In the genomic region with DNA sequence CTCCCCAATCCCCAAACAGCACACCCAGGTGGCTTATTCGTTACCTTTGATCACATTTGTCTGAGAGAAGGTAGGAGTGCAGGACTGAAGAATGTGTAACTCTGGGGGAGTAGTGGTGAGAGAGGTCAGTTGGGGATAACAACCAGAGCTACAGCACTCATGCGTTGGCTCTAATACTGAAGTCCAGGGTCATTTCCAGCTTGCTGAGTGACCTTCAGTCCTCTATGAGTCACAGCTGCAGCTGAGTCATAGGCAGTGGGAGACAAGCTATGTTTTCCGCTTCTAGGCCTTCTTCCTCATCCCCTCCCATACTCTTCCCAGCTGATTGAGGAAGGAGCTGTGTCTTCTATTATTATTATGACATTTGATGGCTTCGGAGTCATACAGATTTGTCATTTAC, we compare ENCODE assay signal across 2 cellular contexts.
A peak's percentile ranks its signal among the peaks of the same experiment; 100 is the strongest.
TF ChIP-seq lines count a peak whose summit lies in the region.

No MANE protein-coding gene starts in this region.

TF ChIP-seq in A549, 52 proteins besides CTCF, POLR2A, EP300 and RAD21:
- TF ChIP-seq, protein P1, sequence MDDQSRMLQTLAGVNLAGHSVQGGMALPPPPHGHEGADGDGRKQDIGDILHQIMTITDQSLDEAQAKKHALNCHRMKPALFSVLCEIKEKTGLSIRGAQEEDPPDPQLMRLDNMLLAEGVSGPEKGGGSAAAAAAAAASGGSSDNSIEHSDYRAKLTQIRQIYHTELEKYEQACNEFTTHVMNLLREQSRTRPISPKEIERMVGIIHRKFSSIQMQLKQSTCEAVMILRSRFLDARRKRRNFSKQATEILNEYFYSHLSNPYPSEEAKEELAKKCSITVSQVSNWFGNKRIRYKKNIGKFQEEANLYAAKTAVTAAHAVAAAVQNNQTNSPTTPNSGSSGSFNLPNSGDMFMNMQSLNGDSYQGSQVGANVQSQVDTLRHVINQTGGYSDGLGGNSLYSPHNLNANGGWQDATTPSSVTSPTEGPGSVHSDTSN (IDR thresholded peaks at IDR 0.05) = no peak
- TF ChIP-seq JUNB (IDR thresholded peaks at IDR 0.05) (peak; percentile 61), RARB (CRISPR knock-in tag; IDR thresholded peaks at IDR 0.05) (no peak), ZNF302 (CRISPR knock-in tag; IDR thresholded peaks at IDR 0.05) (no peak), ZC3H11A (IDR thresholded peaks at IDR 0.05) (no peak), ZFP36 (IDR thresholded peaks at IDR 0.05; ENCODE audit: borderline replicate concordance, partially characterized antibody) (no peak), HDAC2 (IDR thresholded peaks at IDR 0.05) (no peak), TP53 (CRISPR knock-in tag; IDR thresholded peaks at IDR 0.05) (no peak), RFX5 (IDR thresholded peaks at IDR 0.05) (no peak), NFE2L2 (conservative IDR thresholded peaks at IDR 0.05; ENCODE audit: low read length) (no peak), EHMT2 (IDR thresholded peaks at IDR 0.05; ENCODE audit: low read depth) (no peak), HOXB13 (CRISPR knock-in tag; IDR thresholded peaks at IDR 0.05; ENCODE audit: low read depth) (no peak), BHLHE40 (IDR thresholded peaks at IDR 0.05; ENCODE audit: low read depth, low read length) (no peak), FOSL2 (IDR thresholded peaks at IDR 0.05) (peak; percentile 81), FOSL2 (CRISPR knock-in tag; IDR thresholded peaks at IDR 0.05) (peak; percentile 72), ESRRA (IDR thresholded peaks at IDR 0.05; ENCODE audit: borderline replicate concordance, low read length) (peak; percentile 78; the same call in 1 of the 2 replicates), RCOR1 (IDR thresholded peaks at IDR 0.05; ENCODE audit: low read depth, low read length) (no peak)
- TF ChIP-seq, protein P2, sequence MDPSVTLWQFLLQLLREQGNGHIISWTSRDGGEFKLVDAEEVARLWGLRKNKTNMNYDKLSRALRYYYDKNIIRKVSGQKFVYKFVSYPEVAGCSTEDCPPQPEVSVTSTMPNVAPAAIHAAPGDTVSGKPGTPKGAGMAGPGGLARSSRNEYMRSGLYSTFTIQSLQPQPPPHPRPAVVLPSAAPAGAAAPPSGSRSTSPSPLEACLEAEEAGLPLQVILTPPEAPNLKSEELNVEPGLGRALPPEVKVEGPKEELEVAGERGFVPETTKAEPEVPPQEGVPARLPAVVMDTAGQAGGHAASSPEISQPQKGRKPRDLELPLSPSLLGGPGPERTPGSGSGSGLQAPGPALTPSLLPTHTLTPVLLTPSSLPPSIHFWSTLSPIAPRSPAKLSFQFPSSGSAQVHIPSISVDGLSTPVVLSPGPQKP (IDR thresholded peaks at IDR 0.05; ENCODE audit: low read depth, low read length) = no peak
- TF ChIP-seq, protein P3, sequence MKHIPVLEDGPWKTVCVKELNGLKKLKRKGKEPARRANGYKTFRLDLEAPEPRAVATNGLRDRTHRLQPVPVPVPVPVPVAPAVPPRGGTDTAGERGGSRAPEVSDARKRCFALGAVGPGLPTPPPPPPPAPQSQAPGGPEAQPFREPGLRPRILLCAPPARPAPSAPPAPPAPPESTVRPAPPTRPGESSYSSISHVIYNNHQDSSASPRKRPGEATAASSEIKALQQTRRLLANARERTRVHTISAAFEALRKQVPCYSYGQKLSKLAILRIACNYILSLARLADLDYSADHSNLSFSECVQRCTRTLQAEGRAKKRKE (CRISPR knock-in tag; IDR thresholded peaks at IDR 0.05; ENCODE audit: low read depth) = no peak
TF ChIP-seq in A549: peak in this region for 3.

TF ChIP-seq in HepG2, 621 proteins besides CTCF, POLR2A, EP300 and RAD21 (continues in another document):
- TF ChIP-seq, protein P4, sequence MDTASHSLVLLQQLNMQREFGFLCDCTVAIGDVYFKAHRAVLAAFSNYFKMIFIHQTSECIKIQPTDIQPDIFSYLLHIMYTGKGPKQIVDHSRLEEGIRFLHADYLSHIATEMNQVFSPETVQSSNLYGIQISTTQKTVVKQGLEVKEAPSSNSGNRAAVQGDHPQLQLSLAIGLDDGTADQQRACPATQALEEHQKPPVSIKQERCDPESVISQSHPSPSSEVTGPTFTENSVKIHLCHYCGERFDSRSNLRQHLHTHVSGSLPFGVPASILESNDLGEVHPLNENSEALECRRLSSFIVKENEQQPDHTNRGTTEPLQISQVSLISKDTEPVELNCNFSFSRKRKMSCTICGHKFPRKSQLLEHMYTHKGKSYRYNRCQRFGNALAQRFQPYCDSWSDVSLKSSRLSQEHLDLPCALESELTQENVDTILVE (CRISPR knock-in tag; IDR thresholded peaks at IDR 0.05) = no peak
- TF ChIP-seq ZNF382 (CRISPR knock-in tag; IDR thresholded peaks at IDR 0.05; ENCODE audit: borderline replicate concordance) (no peak), HMG20A (CRISPR knock-in tag; IDR thresholded peaks at IDR 0.05; ENCODE audit: borderline replicate concordance) (peak; percentile 59; the same call in 1 of the 2 replicates), RBM39 (IDR thresholded peaks at IDR 0.05; ENCODE audit: low read depth, low read length, poor library complexity, severe bottlenecking) (no peak), SP140L (CRISPR knock-in tag; IDR thresholded peaks at IDR 0.05; ENCODE audit: borderline replicate concordance) (no peak), ZNF703 (CRISPR knock-in tag; IDR thresholded peaks at IDR 0.05; ENCODE audit: borderline replicate concordance) (no peak), BCL6 (CRISPR knock-in tag; IDR thresholded peaks at IDR 0.05) (0 out of 2 replicates have a peak, but pooled peaks have one; percentile 25), RFXANK (CRISPR knock-in tag; IDR thresholded peaks at IDR 0.05) (no peak), MXI1 (IDR thresholded peaks at IDR 0.05; ENCODE audit: borderline replicate concordance, low read depth, low read length) (no peak), HDAC6 (IDR thresholded peaks at IDR 0.05; ENCODE audit: low read depth, low read length) (no peak), SMARCC2 (IDR thresholded peaks at IDR 0.05) (no peak), FOSL1 (CRISPR knock-in tag; IDR thresholded peaks at IDR 0.05; ENCODE audit: borderline replicate concordance) (peak; percentile 80; the same call in 1 of the 2 replicates), FLYWCH1 (CRISPR knock-in tag; IDR thresholded peaks at IDR 0.05) (no peak), HNF4G (IDR thresholded peaks at IDR 0.05; ENCODE audit: borderline replicate concordance, low read depth, low read length) (peak; percentile 33; the same call in 1 of the 2 replicates), HNF4G (CRISPR knock-in tag; IDR thresholded peaks at IDR 0.05; ENCODE audit: borderline replicate concordance, low read depth) (no peak), ZFYVE20 (CRISPR knock-in tag; IDR thresholded peaks at IDR 0.05; ENCODE audit: borderline replicate concordance, low read depth) (no peak), MAF1 (CRISPR knock-in tag; IDR thresholded peaks at IDR 0.05; ENCODE audit: borderline replicate concordance) (no peak), ADNP (CRISPR knock-in tag; IDR thresholded peaks at IDR 0.05) (no peak), MIER3 (CRISPR knock-in tag; IDR thresholded peaks at IDR 0.05; ENCODE audit: borderline replicate concordance) (no peak), ARNT2 (CRISPR knock-in tag; IDR thresholded peaks at IDR 0.05; ENCODE audit: low read depth) (no peak), ZNF331 (CRISPR knock-in tag; IDR thresholded peaks at IDR 0.05) (0 out of 2 replicates have a peak, but pooled peaks have one; percentile 13), ZNF12 (CRISPR knock-in tag; IDR thresholded peaks at IDR 0.05) (no peak), NR2F6 (IDR thresholded peaks at IDR 0.05) (0 out of 2 replicates have a peak, but pooled peaks have one; percentile 20), NR2F6 (CRISPR knock-in tag; IDR thresholded peaks at IDR 0.05) (0 out of 2 replicates have a peak, but pooled peaks have one; percentile 34), SNRNP70 (IDR thresholded peaks at IDR 0.05; ENCODE audit: low read depth, low read length) (no peak), ZNF569 (CRISPR knock-in tag; IDR thresholded peaks at IDR 0.05; ENCODE audit: borderline replicate concordance) (no peak), RXRA (CRISPR knock-in tag; IDR thresholded peaks at IDR 0.05) (peak; percentile 95), SRY (CRISPR knock-in tag; IDR thresholded peaks at IDR 0.05) (no peak), RFXAP (CRISPR knock-in tag; IDR thresholded peaks at IDR 0.05; ENCODE audit: borderline replicate concordance) (no peak), ZNF20 (CRISPR knock-in tag; IDR thresholded peaks at IDR 0.05) (no peak), ESRRA (CRISPR knock-in tag; IDR thresholded peaks at IDR 0.05; ENCODE audit: low read depth) (peak; percentile 92), U2AF2 (IDR thresholded peaks at IDR 0.05; ENCODE audit: low read depth, low read length) (no peak), ZNF619 (CRISPR knock-in tag; IDR thresholded peaks at IDR 0.05) (no peak), NFRKB (IDR thresholded peaks at IDR 0.05) (no peak)
- TF ChIP-seq, protein P5, sequence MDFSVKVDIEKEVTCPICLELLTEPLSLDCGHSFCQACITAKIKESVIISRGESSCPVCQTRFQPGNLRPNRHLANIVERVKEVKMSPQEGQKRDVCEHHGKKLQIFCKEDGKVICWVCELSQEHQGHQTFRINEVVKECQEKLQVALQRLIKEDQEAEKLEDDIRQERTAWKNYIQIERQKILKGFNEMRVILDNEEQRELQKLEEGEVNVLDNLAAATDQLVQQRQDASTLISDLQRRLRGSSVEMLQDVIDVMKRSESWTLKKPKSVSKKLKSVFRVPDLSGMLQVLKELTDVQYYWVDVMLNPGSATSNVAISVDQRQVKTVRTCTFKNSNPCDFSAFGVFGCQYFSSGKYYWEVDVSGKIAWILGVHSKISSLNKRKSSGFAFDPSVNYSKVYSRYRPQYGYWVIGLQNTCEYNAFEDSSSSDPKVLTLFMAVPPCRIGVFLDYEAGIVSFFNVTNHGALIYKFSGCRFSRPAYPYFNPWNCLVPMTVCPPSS (IDR thresholded peaks at IDR 0.05) = no peak
- TF ChIP-seq, protein P6, sequence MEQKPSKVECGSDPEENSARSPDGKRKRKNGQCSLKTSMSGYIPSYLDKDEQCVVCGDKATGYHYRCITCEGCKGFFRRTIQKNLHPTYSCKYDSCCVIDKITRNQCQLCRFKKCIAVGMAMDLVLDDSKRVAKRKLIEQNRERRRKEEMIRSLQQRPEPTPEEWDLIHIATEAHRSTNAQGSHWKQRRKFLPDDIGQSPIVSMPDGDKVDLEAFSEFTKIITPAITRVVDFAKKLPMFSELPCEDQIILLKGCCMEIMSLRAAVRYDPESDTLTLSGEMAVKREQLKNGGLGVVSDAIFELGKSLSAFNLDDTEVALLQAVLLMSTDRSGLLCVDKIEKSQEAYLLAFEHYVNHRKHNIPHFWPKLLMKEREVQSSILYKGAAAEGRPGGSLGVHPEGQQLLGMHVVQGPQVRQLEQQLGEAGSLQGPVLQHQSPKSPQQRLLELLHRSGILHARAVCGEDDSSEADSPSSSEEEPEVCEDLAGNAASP (CRISPR knock-in tag; IDR thresholded peaks at IDR 0.05; ENCODE audit: borderline replicate concordance) = peak; percentile 98
- TF ChIP-seq, protein P7, sequence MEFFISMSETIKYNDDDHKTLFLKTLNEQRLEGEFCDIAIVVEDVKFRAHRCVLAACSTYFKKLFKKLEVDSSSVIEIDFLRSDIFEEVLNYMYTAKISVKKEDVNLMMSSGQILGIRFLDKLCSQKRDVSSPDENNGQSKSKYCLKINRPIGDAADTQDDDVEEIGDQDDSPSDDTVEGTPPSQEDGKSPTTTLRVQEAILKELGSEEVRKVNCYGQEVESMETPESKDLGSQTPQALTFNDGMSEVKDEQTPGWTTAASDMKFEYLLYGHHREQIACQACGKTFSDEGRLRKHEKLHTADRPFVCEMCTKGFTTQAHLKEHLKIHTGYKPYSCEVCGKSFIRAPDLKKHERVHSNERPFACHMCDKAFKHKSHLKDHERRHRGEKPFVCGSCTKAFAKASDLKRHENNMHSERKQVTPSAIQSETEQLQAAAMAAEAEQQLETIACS (CRISPR knock-in tag; IDR thresholded peaks at IDR 0.05) = no peak
- TF ChIP-seq, protein P8, sequence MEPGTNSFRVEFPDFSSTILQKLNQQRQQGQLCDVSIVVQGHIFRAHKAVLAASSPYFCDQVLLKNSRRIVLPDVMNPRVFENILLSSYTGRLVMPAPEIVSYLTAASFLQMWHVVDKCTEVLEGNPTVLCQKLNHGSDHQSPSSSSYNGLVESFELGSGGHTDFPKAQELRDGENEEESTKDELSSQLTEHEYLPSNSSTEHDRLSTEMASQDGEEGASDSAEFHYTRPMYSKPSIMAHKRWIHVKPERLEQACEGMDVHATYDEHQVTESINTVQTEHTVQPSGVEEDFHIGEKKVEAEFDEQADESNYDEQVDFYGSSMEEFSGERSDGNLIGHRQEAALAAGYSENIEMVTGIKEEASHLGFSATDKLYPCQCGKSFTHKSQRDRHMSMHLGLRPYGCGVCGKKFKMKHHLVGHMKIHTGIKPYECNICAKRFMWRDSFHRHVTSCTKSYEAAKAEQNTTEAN (CRISPR knock-in tag; conservative IDR thresholded peaks at IDR 0.05) = no peak
- TF ChIP-seq, protein P9, sequence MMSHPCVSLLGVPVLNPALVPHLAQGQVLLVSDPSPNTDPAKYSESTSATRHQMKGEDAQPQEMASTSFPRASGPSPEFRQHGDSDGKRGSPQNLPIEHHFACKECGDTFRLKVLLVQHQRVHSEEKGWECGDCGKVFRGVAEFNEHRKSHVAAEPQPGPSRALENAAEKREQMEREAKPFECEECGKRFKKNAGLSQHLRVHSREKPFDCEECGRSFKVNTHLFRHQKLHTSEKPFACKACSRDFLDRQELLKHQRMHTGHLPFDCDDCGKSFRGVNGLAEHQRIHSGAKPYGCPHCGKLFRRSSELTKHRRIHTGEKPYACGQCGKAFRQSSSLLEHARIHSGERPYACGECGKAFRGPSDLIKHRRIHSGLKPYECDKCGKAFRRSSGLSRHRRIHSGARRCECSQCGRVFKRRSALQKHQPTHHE (CRISPR knock-in tag; IDR thresholded peaks at IDR 0.05; ENCODE audit: borderline replicate concordance) = no peak
- TF ChIP-seq, protein P1 (CRISPR knock-in tag; IDR thresholded peaks at IDR 0.05; ENCODE audit: borderline replicate concordance) = no peak
- TF ChIP-seq, protein P10, sequence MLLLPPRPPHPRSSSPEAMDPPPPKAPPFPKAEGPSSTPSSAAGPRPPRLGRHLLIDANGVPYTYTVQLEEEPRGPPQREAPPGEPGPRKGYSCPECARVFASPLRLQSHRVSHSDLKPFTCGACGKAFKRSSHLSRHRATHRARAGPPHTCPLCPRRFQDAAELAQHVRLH (CRISPR knock-in tag; IDR thresholded peaks at IDR 0.05; ENCODE audit: borderline replicate concordance, low read depth) = no peak
